9 cellular contexts compared by ENCODE assay signal in the genomic region with DNA sequence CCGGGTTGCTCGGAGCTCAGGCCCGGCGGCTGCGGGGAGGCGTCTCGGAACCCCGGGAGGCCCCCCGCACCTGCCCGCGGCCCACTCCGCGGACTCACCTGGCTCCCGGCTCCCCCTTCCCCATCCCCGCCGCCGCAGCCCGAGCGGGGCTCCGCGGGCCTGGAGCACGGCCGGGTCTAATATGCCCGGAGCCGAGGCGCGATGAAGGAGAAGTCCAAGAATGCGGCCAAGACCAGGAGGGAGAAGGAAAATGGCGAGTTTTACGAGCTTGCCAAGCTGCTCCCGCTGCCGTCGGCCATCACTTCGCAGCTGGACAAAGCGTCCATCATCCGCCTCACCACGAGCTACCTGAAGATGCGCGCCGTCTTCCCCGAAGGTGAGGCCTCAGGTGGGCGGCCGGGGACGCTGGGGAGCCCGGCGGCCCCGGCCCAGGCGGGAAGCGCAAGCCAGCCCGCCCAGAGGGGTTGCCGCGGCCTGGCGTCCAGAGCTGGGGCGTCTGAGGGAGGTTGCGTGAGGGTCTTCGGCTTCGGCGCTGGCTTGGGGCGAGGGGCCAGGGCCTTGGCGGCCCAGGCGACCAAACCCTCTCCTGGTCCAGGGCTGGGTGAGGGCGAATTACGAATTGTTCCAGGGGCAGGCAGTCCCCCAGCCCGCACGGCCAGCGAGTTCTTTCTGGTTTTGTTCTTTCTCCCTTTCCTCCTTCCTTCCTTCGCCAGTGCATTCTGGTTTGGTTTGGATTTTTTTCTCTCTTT. TPM values are rescaled to one million over a fixed set of nuclear protein-coding genes. Genes with fewer than 3 reads are reported as not detected.
DNase-seq lines count a peak whose midpoint lies in the region; ATAC-seq and TF ChIP-seq lines count a peak whose summit lies in the region.
"Had no signal": no experiment of that assay in that cellular context is flagged by ENCODE, and none has a peak within 500 bp of the region (broad histone marks: within the 10 kb centered on the region; RNA-seq: fewer than 3 reads in every experiment).

No MANE protein-coding gene starts in this region.

- H3K9ac ChIP-seq in ES-I3 (ENCODE audit: low read depth, low read length), result peak overlapping the region; percentile 46; the same call in 1 of the 2 replicates

- H3K27ac ChIP-seq in prostate gland, result peak overlapping the region; percentile 62 to 83

- WGBS in prostate gland, result 7% methylated on average over 31 of the region's 67 CpGs

- DNase-seq in MG63 (no peak), ecto neural progenitor cell (ENCODE audit: low spot score) (peak; percentile 50), prostate gland (ENCODE audit: low spot score) (no peak), SIG-M5 (lab: John Stamatoyannopoulos, UW) (no peak)
- no peak for DNase-seq in stimulated activated CD8-positive, alpha-beta memory T cell treated with anti-CD3 and anti-CD28 coated beads, Interleukin-4, amount 100 ng/mL, for 48 hours

- H3K4me1 ChIP-seq in ES-I3 (ENCODE audit: insufficient read depth, low read length) (peaks cover 7% of the 10 kb centered on the region; the same call in 1 of the 2 replicates), prostate gland (replicated peaks) (peaks cover 11% of the 10 kb centered on the region)

- ATAC-seq in GM18498 (IDR thresholded peaks at IDR 0.05; ENCODE audit: unreplicated experiment) (no peak), HG02798 (IDR thresholded peaks at IDR 0.05; ENCODE audit: poor library complexity, unreplicated experiment) (no peak)

- H3K9me3 ChIP-seq in ES-I3 (ENCODE audit: control insufficient read depth, insufficient read depth, low read length), result no peaks in the 10 kb centered on the region
- no peaks in the 10 kb centered on the region; the same call in 1 of the 2 replicates for H3K9me3 ChIP-seq in MG63
- no peaks in the 10 kb centered on the region for H3K9me3 ChIP-seq in prostate gland

- H3K36me3 ChIP-seq in ES-I3 (ENCODE audit: insufficient read depth, low read length) (no peaks in the 10 kb centered on the region), MG63 (peaks cover 17% of the 10 kb centered on the region), prostate gland (no peaks in the 10 kb centered on the region)

- TF ChIP-seq CTCF in prostate gland (IDR thresholded peaks at IDR 0.05), result no peak

- no peak for TF ChIP-seq POLR2A in prostate gland (IDR thresholded peaks at IDR 0.05)

- H3K27me3 ChIP-seq in MG63 (no peaks in the 10 kb centered on the region), prostate gland (replicated peaks; ENCODE audit: insufficient read depth) (peaks cover 14% of the 10 kb centered on the region)

- H3K4me3 ChIP-seq in MG63 (peak overlapping the region; percentile 70), prostate gland (peak overlapping the region; percentile 51 to 59)

- intact Hi-C loops in prostate gland (cut with DNase I), result no loop called here

RNA-seq across cellular contexts. Expression of gene SIM2, which starts 0.8 kb away (rescaled TPM):
- 4.4 and 8.0 TPM in 2 replicates for total RNA-seq in MG63 (2014; rRNA removed; shearing (Covaris generic); ENCODE audit: low replicate concordance)
- total RNA-seq in prostate gland, result 10 to 100 TPM in 1 of 2 donors, 1 to 10 TPM in 1; 1.0 to 16.3 TPM
- total RNA-seq: frontal cortex had no signal
